8 cellular contexts compared by ENCODE assay signal in genomic region chr2:210502997-210503621, GRCh38. TPM values are rescaled to one million over a fixed set of nuclear protein-coding genes. Genes with fewer than 3 reads are reported as not detected.
DNase-seq lines count a peak whose midpoint lies in the region; ATAC-seq, FAIRE-seq and TF ChIP-seq lines count a peak whose summit lies in the region.

No MANE protein-coding gene starts in this region.

- peak; percentile 92 for ATAC-seq in SK-N-SH treated with all-trans-retinoic acid at 6 μM for 48 hours

- peak; percentile 71 for DNase-seq in activated effector memory CD4-positive, alpha-beta T cell treated with anti-CD3 and anti-CD28 coated beads, Interleukin-2, amount 50 U/mL, for 16 hours
- DNase-seq in activated effector memory CD4-positive, alpha-beta T cell treated with Interleukin-2 at 50 U/mL for 16 hours = no peak
- DNase-seq in H54 (ENCODE audit: insufficient read length, low spot score) = peak; percentile 13
- DNase-seq in LoVo (ENCODE audit: low spot score) = peak; percentile 61
- DNase-seq in dedifferentiated amniotic fluid mesenchymal stem cell (ENCODE audit: extremely low spot score) = peak; percentile 58
- DNase-seq in lung microvascular endothelial cell (ENCODE audit: low read depth in 2 of 2) = peak; percentile 33 to 50
- DNase-seq in stimulated activated naive CD4-positive, alpha-beta T cell treated with Interleukin-2 at 50 U/mL for 16 hours (lab: John Stamatoyannopoulos, UW) = peak; percentile 14

- TF ChIP-seq POLR2A in H54 (IDR thresholded peaks at IDR 0.05; ENCODE audit: low read depth, low read length) = no peak

- FAIRE-seq in H54 (lab: Jason Lieb, UNC) = no peak

TF ChIP-seq in SK-N-SH treated with all-trans-retinoic acid at 6 μM for 48 hours, 23 proteins besides CTCF, POLR2A, EP300 and RAD21:
- TF ChIP-seq PPARA (CRISPR knock-in tag; IDR thresholded peaks at IDR 0.05; ENCODE audit: borderline replicate concordance) (no peak), ZFP30 (CRISPR knock-in tag; IDR thresholded peaks at IDR 0.05) (no peak), ESRRG (CRISPR knock-in tag; IDR thresholded peaks at IDR 0.05) (no peak), OSR1 (CRISPR knock-in tag; IDR thresholded peaks at IDR 0.05) (no peak), CSDC2 (CRISPR knock-in tag; IDR thresholded peaks at IDR 0.05) (no peak), TCF4 (CRISPR knock-in tag; IDR thresholded peaks at IDR 0.05; ENCODE audit: borderline replicate concordance) (no peak), PATZ1 (CRISPR knock-in tag; IDR thresholded peaks at IDR 0.05; ENCODE audit: borderline replicate concordance) (no peak), SNAI2 (CRISPR knock-in tag; IDR thresholded peaks at IDR 0.05) (no peak), ZNF70 (CRISPR knock-in tag; IDR thresholded peaks at IDR 0.05) (no peak), CREB5 (CRISPR knock-in tag; IDR thresholded peaks at IDR 0.05; ENCODE audit: low read depth) (no peak), ZNF8 (CRISPR knock-in tag; IDR thresholded peaks at IDR 0.05) (no peak), GLIS3 (CRISPR knock-in tag; IDR thresholded peaks at IDR 0.05) (no peak)

RNA-seq across cellular contexts. Expression of gene LANCL1, which starts 26.6 kb away (rescaled TPM):
- 17.9 and 18.1 TPM in 2 replicates for total RNA-seq in lung microvascular endothelial cell

RNA-seq across cellular contexts. Expression of gene CPS1, which starts 53.3 kb away (rescaled TPM):
- 0.44 and 0.60 TPM in 2 replicates for total RNA-seq in lung microvascular endothelial cell
